In the genomic region with DNA sequence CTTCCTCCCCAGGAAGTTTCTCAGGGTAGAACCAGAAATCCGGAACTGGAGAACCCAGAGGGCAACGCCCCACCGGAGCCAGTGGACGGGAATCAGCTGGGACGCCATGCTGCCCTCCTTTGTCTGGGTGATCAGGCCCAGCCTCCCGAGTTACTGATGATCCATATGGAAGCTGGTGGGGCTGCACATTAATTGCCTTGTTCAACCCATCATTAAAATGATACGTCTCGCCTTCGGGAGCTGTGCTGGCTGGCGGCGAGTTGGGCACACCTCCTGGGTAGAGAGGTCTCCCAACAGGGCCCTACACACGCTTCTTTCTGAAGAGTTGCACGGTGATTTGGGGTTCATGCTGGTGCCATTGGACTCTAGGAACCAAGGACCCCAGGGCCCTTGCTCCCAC, we compare ENCODE assay signal across 16 cellular contexts.
DNase-seq lines count a peak whose midpoint lies in the region; ATAC-seq, FAIRE-seq and TF ChIP-seq lines count a peak whose summit lies in the region.
"Had no signal": no experiment of that assay in that cellular context is flagged by ENCODE, and none has a peak within 500 bp of the region (broad histone marks: within the 10 kb centered on the region; RNA-seq: fewer than 3 reads in every experiment).

No MANE protein-coding gene starts in this region.

- no peak overlapping the region for H3K4me3 Mint-ChIP-seq in nephron progenitor cell
- H3K4me3 Mint-ChIP-seq in activated naive CD8-positive, alpha-beta T cell treated with anti-CD3 and anti-CD28 coated beads, Interleukin-2, amount 50 U/mL, for 24 hours = no peak overlapping the region
- H3K4me3 Mint-ChIP-seq in activated T-helper 17 cell treated with anti-CD3 and anti-CD28 coated beads, Interleukin-2, amount 50 U/mL, for 72 hours = no peak overlapping the region
- H3K4me3 Mint-ChIP-seq: IgD-negative memory B cell had no signal

- BruUV-seq in HepG2 (replicated peaks; lab: Mats Ljungman, UMichigan) = no TSS peak

- TF ChIP-seq EP300 in HepG2 (IDR thresholded peaks at IDR 0.05; ENCODE audit: low read depth in 2 of 2, low read length in 2 of 2) = no peak
- TF ChIP-seq EP300 in HepG2 (CRISPR knock-in tag; IDR thresholded peaks at IDR 0.05; ENCODE audit: borderline replicate concordance) = no peak

- intact Hi-C loops in HepG2 (cut with micrococcal nuclease; ENCODE audit: unreplicated experiment) = loop anchor here (2.0 to 10.0 kb wide), 4 partner anchors 114 to 411 kb away; a partner anchor contains a TSS
- intact Hi-C loops in right lobe of liver (cut with DNase I) = no loop called here
- intact Hi-C loops in upper lobe of right lung (cut with DNase I) = no loop called here

- H3K27ac ChIP-seq in HepG2 (ENCODE audit: extremely low read length, insufficient read depth, low read length) (peak overlapping the region; percentile 80), right lobe of liver (no peak overlapping the region), upper lobe of right lung (peak overlapping the region; percentile 58)
- H3K27ac ChIP-seq: BLaER1 treated with 17β-estradiol and CSF1 and Interleukin-3, amounts not matched to agents 10 nM and 100 nM; PC-9 had no signal

- ATAC-seq in HepG2 = no peak
- no peak for ATAC-seq in right lobe of liver
- ATAC-seq in SK-N-SH treated with all-trans-retinoic acid at 6 μM for 48 hours = peak; percentile 19; the same call in 2 of the 3 replicates
- ATAC-seq in upper lobe of right lung = no peak
- no peak for ATAC-seq in activated naive CD8-positive, alpha-beta T cell treated with anti-CD3 and anti-CD28 coated beads, Interleukin-2, amount 50 U/mL, for 24 hours
- ATAC-seq in HG02623 (IDR thresholded peaks at IDR 0.05; ENCODE audit: unreplicated experiment) = no peak
- no peak for ATAC-seq in activated T-helper 17 cell treated with anti-CD3 and anti-CD28 coated beads, Interleukin-2, amount 50 U/mL, for 72 hours (replicated peaks)
- ATAC-seq: Right ventricle myocardium inferior had no signal

- FAIRE-seq in HepG2 (lab: Jason Lieb, UNC) = no peak
- FAIRE-seq: H54 had no signal

- CTCF ChIA-PET in HepG2 (lab: Yijun Ruan, JAX; ENCODE audit: low intra/inter-chr PET ratio, low total read pairs) = interaction anchor here (1.1 to 1.8 kb wide), 2 partner anchors 113 to 232 kb away, joined by 3 to 6 read pairs; no protein-coding TSS in a partner anchor

- no peak for TF ChIP-seq CTCF in HepG2 (CRISPR knock-in tag; IDR thresholded peaks at IDR 0.05)
- no peak for TF ChIP-seq CTCF in right lobe of liver (IDR thresholded peaks at IDR 0.05)
- TF ChIP-seq CTCF in nephron progenitor cell (IDR thresholded peaks at IDR 0.05) = no peak
- TF ChIP-seq CTCF in upper lobe of right lung (IDR thresholded peaks at IDR 0.05) = no peak

- peaks cover 6% of the 10 kb centered on the region for H3K9me3 Mint-ChIP-seq in nephron progenitor cell
- H3K9me3 Mint-ChIP-seq in activated naive CD8-positive, alpha-beta T cell treated with anti-CD3 and anti-CD28 coated beads, Interleukin-2, amount 50 U/mL, for 24 hours = peaks cover 3% of the 10 kb centered on the region
- no peaks in the 10 kb centered on the region for H3K9me3 Mint-ChIP-seq in activated T-helper 17 cell treated with anti-CD3 and anti-CD28 coated beads, Interleukin-2, amount 50 U/mL, for 72 hours
- H3K9me3 Mint-ChIP-seq: IgD-negative memory B cell had no signal

- H3K9me3 ChIP-seq in HepG2 (ENCODE audit: low read length) (no peaks in the 10 kb centered on the region), right lobe of liver (no peaks in the 10 kb centered on the region), upper lobe of right lung (no peaks in the 10 kb centered on the region)
- H3K9me3 ChIP-seq: BLaER1 treated with 17β-estradiol and CSF1 and Interleukin-3, amounts not matched to agents 10 nM and 100 nM had no signal

- no peaks in the 10 kb centered on the region for H4K20me1 ChIP-seq in HepG2 (ENCODE audit: insufficient read depth, low read length)
- H4K20me1 ChIP-seq: BLaER1 treated with 17β-estradiol and CSF1 and Interleukin-3, amounts not matched to agents 10 nM and 100 nM had no signal

- peak overlapping the region in 1 of 3 experiments; percentile 65; a peak in 2 of 6 replicates for H3K4me3 ChIP-seq in HepG2 (replicated peaks in 1 of 3; ENCODE audit: insufficient read depth in 1 of 3, low read depth in 2 of 3, low read length in 3 of 3)
- no peak overlapping the region for H3K4me3 ChIP-seq in right lobe of liver
- no peak overlapping the region for H3K4me3 ChIP-seq in upper lobe of right lung
- H3K4me3 ChIP-seq: BLaER1 treated with 17β-estradiol and CSF1 and Interleukin-3, amounts not matched to agents 10 nM and 100 nM; PC-9 had no signal

- DNase-seq in HepG2 (ENCODE audit: low spot score) = no peak
- DNase-seq in right lobe of liver = no peak
- DNase-seq in nephron progenitor cell = peak; percentile 17
- DNase-seq in upper lobe of right lung = no peak
- DNase-seq in activated naive CD8-positive, alpha-beta T cell treated with anti-CD3 and anti-CD28 coated beads, Interleukin-2, amount 50 U/mL, for 24 hours = no peak
- DNase-seq: 8988T, DMS 273 treated with DMSO at 0.1 percent for 48 hours, NCI-H2081, PC-9 had no signal

- H3K4me1 ChIP-seq in HepG2 (ENCODE audit: insufficient read depth, low read length) (peaks cover 35% of the 10 kb centered on the region), right lobe of liver (peaks cover 0 to 7% (median 0%) of the 10 kb centered on the region in 4 donors), upper lobe of right lung (peaks cover 13% of the 10 kb centered on the region)

- no peaks in the 10 kb centered on the region for H3K36me3 Mint-ChIP-seq in nephron progenitor cell (ENCODE audit: low read depth)
- no peaks in the 10 kb centered on the region for H3K36me3 Mint-ChIP-seq in activated naive CD8-positive, alpha-beta T cell treated with anti-CD3 and anti-CD28 coated beads, Interleukin-2, amount 50 U/mL, for 24 hours (ENCODE audit: low read depth)
- H3K36me3 Mint-ChIP-seq in activated T-helper 17 cell treated with anti-CD3 and anti-CD28 coated beads, Interleukin-2, amount 50 U/mL, for 72 hours (ENCODE audit: low read depth) = no peaks in the 10 kb centered on the region

- H3K27me3 Mint-ChIP-seq in nephron progenitor cell (ENCODE audit: low read depth, poor library complexity) = peaks cover 4% of the 10 kb centered on the region
- H3K27me3 Mint-ChIP-seq in activated naive CD8-positive, alpha-beta T cell treated with anti-CD3 and anti-CD28 coated beads, Interleukin-2, amount 50 U/mL, for 24 hours = peaks cover 12% of the 10 kb centered on the region
- peaks cover 15% of the 10 kb centered on the region for H3K27me3 Mint-ChIP-seq in activated T-helper 17 cell treated with anti-CD3 and anti-CD28 coated beads, Interleukin-2, amount 50 U/mL, for 72 hours

- no peak overlapping the region for H3K9ac ChIP-seq in HepG2 (ENCODE audit: insufficient read depth, low read depth, low read length)
- H3K9ac ChIP-seq: BLaER1 treated with 17β-estradiol and CSF1 and Interleukin-3, amounts not matched to agents 10 nM and 100 nM had no signal

- no peaks in the 10 kb centered on the region for H3K79me2 ChIP-seq in HepG2 (ENCODE audit: insufficient read depth, low read length)

- H3K27me3 ChIP-seq in HepG2 (ENCODE audit: control insufficient read depth in 1 of 2, insufficient read depth in 2 of 2, low read length in 2 of 2) (no peaks in the 10 kb centered on the region), right lobe of liver (no peaks in the 10 kb centered on the region), upper lobe of right lung (no peaks in the 10 kb centered on the region)
- H3K27me3 ChIP-seq: BLaER1 treated with 17β-estradiol and CSF1 and Interleukin-3, amounts not matched to agents 10 nM and 100 nM had no signal

- H3K36me3 ChIP-seq in HepG2 (replicated peaks in 1 of 2; ENCODE audit: control insufficient read depth in 1 of 2, insufficient read depth in 2 of 2, low read length in 2 of 2) (no peaks in the 10 kb centered on the region), right lobe of liver (no peaks in the 10 kb centered on the region), upper lobe of right lung (no peaks in the 10 kb centered on the region)
- H3K36me3 ChIP-seq: BLaER1 treated with 17β-estradiol and CSF1 and Interleukin-3, amounts not matched to agents 10 nM and 100 nM had no signal

- TF ChIP-seq POLR2A in HepG2 (IDR thresholded peaks at IDR 0.05; ENCODE audit: insufficient read depth in 1 of 2, low read depth in 2 of 2, low read length in 2 of 2) = no peak
- no peak for TF ChIP-seq POLR2A in right lobe of liver (IDR thresholded peaks at IDR 0.05)

- peaks cover 8% of the 10 kb centered on the region for H3K4me1 Mint-ChIP-seq in nephron progenitor cell
- H3K4me1 Mint-ChIP-seq in activated naive CD8-positive, alpha-beta T cell treated with anti-CD3 and anti-CD28 coated beads, Interleukin-2, amount 50 U/mL, for 24 hours = no peaks in the 10 kb centered on the region
- no peaks in the 10 kb centered on the region for H3K4me1 Mint-ChIP-seq in activated T-helper 17 cell treated with anti-CD3 and anti-CD28 coated beads, Interleukin-2, amount 50 U/mL, for 72 hours

- no peak overlapping the region for H3K27ac Mint-ChIP-seq in nephron progenitor cell
- H3K27ac Mint-ChIP-seq in activated naive CD8-positive, alpha-beta T cell treated with anti-CD3 and anti-CD28 coated beads, Interleukin-2, amount 50 U/mL, for 24 hours = no peak overlapping the region
- H3K27ac Mint-ChIP-seq in activated T-helper 17 cell treated with anti-CD3 and anti-CD28 coated beads, Interleukin-2, amount 50 U/mL, for 72 hours = no peak overlapping the region
- H3K27ac Mint-ChIP-seq: IgD-negative memory B cell had no signal

- 96% methylated on average over 7 of the region's 13 CpGs for WGBS in HepG2 (ENCODE audit: low lambda C conversion rate)
- WGBS in right lobe of liver (ENCODE audit: insufficient coverage, low coverage, low lambda C conversion rate, missing lambda C conversion rate) = 67% methylated on average over 1 of the region's 13 CpGs

- in situ Hi-C loops in HepG2 (cut with HindIII; ENCODE audit: extremely low pct_ligation_motif_present, low pct_unique_long_range_greater_than_20kb) = no loop called here

- POLR2A ChIA-PET in HepG2 (lab: Yijun Ruan, JAX) = interaction anchor here (0.9 kb wide), 1 partner anchor 11 kb away, joined by 3 read pairs; no protein-coding TSS in a partner anchor

- TF ChIP-seq RAD21 in HepG2 (CRISPR knock-in tag; IDR thresholded peaks at IDR 0.05) = no peak

- H3K4me2 ChIP-seq in HepG2 (ENCODE audit: low read depth, low read length) = peak overlapping the region; percentile 86
- H3K4me2 ChIP-seq: BLaER1 treated with 17β-estradiol and CSF1 and Interleukin-3, amounts not matched to agents 10 nM and 100 nM; PC-9 had no signal

- H2AFZ ChIP-seq in HepG2 (ENCODE audit: low read length) = no peak overlapping the region
- H2AFZ ChIP-seq: PC-9 had no signal

TF ChIP-seq in SK-N-SH treated with all-trans-retinoic acid at 6 μM for 48 hours, 23 proteins besides CTCF, POLR2A, EP300 and RAD21 (continues in another document):
- TF ChIP-seq TCF4 (CRISPR knock-in tag; IDR thresholded peaks at IDR 0.05; ENCODE audit: borderline replicate concordance) (no peak), CSDC2 (CRISPR knock-in tag; IDR thresholded peaks at IDR 0.05) (no peak), ESRRG (CRISPR knock-in tag; IDR thresholded peaks at IDR 0.05) (no peak)

Comparison
In these comparisons a context has a peak if more than half of its experiments do, and no peak if none do; other contexts are left out.
1. H3K27ac ChIP-seq: peak in HepG2 (single experiment) and upper lobe of right lung (single experiment); none in right lobe of liver (0 of 3).